Comparison of ENCODE assay signal across 5 cellular contexts in genomic region chr12:119618328-119618896, GRCh38. TPM values are rescaled to one million over a fixed set of nuclear protein-coding genes. Genes with fewer than 3 reads are reported as not detected.
"Had no signal": no experiment of that assay in that cellular context is flagged by ENCODE, and none has a peak within 500 bp of the region (broad histone marks: within the 10 kb centered on the region; RNA-seq: fewer than 3 reads in every experiment).

No MANE protein-coding gene starts in this region.

RNA-seq across cellular contexts. Expression of gene TMEM233, which starts 24.8 kb away (rescaled TPM):
- total RNA-seq: HepG2, HT-29, HT1080, IMR-90 had no signal
- polyA plus RNA-seq: IgD-negative memory B cell, IMR-90 had no signal
